ENCODE assay signal across 8 cellular contexts in genomic region chr3:113746955-113747718, GRCh38. TPM values are rescaled to one million over a fixed set of nuclear protein-coding genes. Genes with fewer than 3 reads are reported as not detected.
DNase-seq lines count a peak whose midpoint lies in the region; ATAC-seq lines count a peak whose summit lies in the region.

TSS of gene ATP6V1A (plus strand) at chr3:113747035. CDS start at chr3:113778754, 31,719 bp downstream.

- intact Hi-C loops in T-helper 1 cell treated with Interleukin-12 subunit alpha and Interleukin-12 subunit beta and Interleukin-4 antibody, amounts not matched to agents 30 ng/mL and 1 ng/mL, for 36 hours (cut with micrococcal nuclease) = loop anchor here (1.0 to 10.0 kb wide), 14 partner anchors 36 to 1615 kb away; partner anchors contain the start of genes GCSAM, SIDT1, SLC35A5 and SPICE1

- ATAC-seq in GM19372 (IDR thresholded peaks at IDR 0.05; ENCODE audit: low read depth, unreplicated experiment) = peak; percentile 40
- ATAC-seq in HG03521 (IDR thresholded peaks at IDR 0.05; ENCODE audit: unreplicated experiment) = peak; percentile 35

- peak within 1 kb of the TSS; percentile 65 for H3K4me3 ChIP-seq in skeletal muscle cell (ENCODE audit: low read depth, low read length)

- DNase-seq in COLO668 (lab: John Stamatoyannopoulos, UW; ENCODE audit: unreplicated experiment) = peak; percentile 74
- peak in 55 of 56 donors; percentile 31 to 94 (median 84) for DNase-seq in amygdala (lab: John Stamatoyannopoulos, UW)
- DNase-seq in hypothalamus (lab: John Stamatoyannopoulos, UW) = peak in 50 of 51 donors; percentile 53 to 98 (median 81)
- DNase-seq in skeletal muscle cell (ENCODE audit: low read depth) = no peak
- no peak for DNase-seq in retina

RNA-seq across cellular contexts. Expression of gene ATP6V1A, which starts in this region (rescaled TPM):
- 45.8 and 46.6 TPM in 2 replicates for total RNA-seq in T-helper 1 cell treated with Interleukin-12 subunit alpha and Interleukin-12 subunit beta and Interleukin-4 antibody, amounts not matched to agents 30 ng/mL and 1 ng/mL, for 36 hours

Comparison
In these comparisons a context has a peak if more than half of its experiments do, and no peak if none do; other contexts are left out.
1. DNase-seq: peak in COLO668 (single experiment), amygdala (55 of 56) and hypothalamus (50 of 51); none in skeletal muscle cell (single experiment) and retina (single experiment).